In genomic region chr14:70934502-70935134, GRCh38 we compare ENCODE assay signal across 8 cellular contexts. TPM values are rescaled to one million over a fixed set of nuclear protein-coding genes. Genes with fewer than 3 reads are reported as not detected.
DNase-seq lines count a peak whose midpoint lies in the region; FAIRE-seq and TF ChIP-seq lines count a peak whose summit lies in the region.

No MANE protein-coding gene starts in this region.

- H3K27ac Mint-ChIP-seq in endothelial cell (ENCODE audit: unreplicated experiment) (no peak overlapping the region), H9 (peak overlapping the region in 1 of 3 experiments; percentile 40; a peak in 2 of 7 replicates)

- DNase-seq in AG04449 (ENCODE audit: low read depth, low spot score) (peak; percentile 31), GM19239 (ENCODE audit: insufficient read length, low spot score) (peak; percentile 25), HS-5 (ENCODE audit: low read depth) (peak; percentile 13), epithelial cell of proximal tubule (ENCODE audit: low read depth) (peak; percentile 40), endothelial cell (ENCODE audit: low spot score) (no peak), H9 (no peak), NCI-H748 (lab: John Stamatoyannopoulos, UW; ENCODE audit: unreplicated experiment) (no peak)

- H3K27me3 Mint-ChIP-seq in endothelial cell (ENCODE audit: unreplicated experiment): peaks cover 1% of the 10 kb centered on the region
- no peaks in the 10 kb centered on the region for H3K27me3 Mint-ChIP-seq in H9 (ENCODE audit: low read depth)

- POLR2A ChIA-PET in AG04449 (lab: Yijun Ruan, JAX): no interaction called here

- H3K23me2 ChIP-seq in H9 (ENCODE audit: insufficient read length, low read depth, low read length, poor library complexity, severe bottlenecking): no peaks in the 10 kb centered on the region

- H3K23ac ChIP-seq in H9 (ENCODE audit: insufficient read length, low read depth, low read length): no peak overlapping the region

- H3K36me3 Mint-ChIP-seq in endothelial cell (ENCODE audit: low read depth, unreplicated experiment) (no peaks in the 10 kb centered on the region), H9 (ENCODE audit: insufficient read depth in 1 of 3, low read depth in 3 of 3) (peaks cover 9 to 23% (median 21%) of the 10 kb centered on the region in 3 experiments; a peak in 6 of 7 replicates)

- H3K4ac ChIP-seq in H9 (ENCODE audit: low read depth, low read length): no peak overlapping the region

- H4K20me1 ChIP-seq in H9 (ENCODE audit: control insufficient read depth, insufficient read depth, insufficient read length): no peaks in the 10 kb centered on the region

- H3K4me2 ChIP-seq in H9 (ENCODE audit: insufficient read depth, insufficient read length, low read length): no peak overlapping the region

- no peak overlapping the region for H2BK20ac ChIP-seq in H9 (ENCODE audit: low read depth, low read length, poor library complexity, severe bottlenecking)

- H2AFZ ChIP-seq in H9 (ENCODE audit: low read length): no peak overlapping the region

- H2AK5ac ChIP-seq in H9 (ENCODE audit: insufficient read length, low read length): no peak overlapping the region

- H3K79me1 ChIP-seq in H9 (ENCODE audit: insufficient read depth, low read depth, low read length, poor library complexity, severe bottlenecking): no peaks in the 10 kb centered on the region

- no peak overlapping the region for H4K8ac ChIP-seq in H9 (replicated peaks; ENCODE audit: insufficient read length, low read depth, low read length)

- peak overlapping the region; percentile 55 for H3K27ac ChIP-seq in skeletal muscle tissue (ENCODE audit: low read depth, low read length)
- H3K27ac ChIP-seq in H9 (ENCODE audit: insufficient read length, low read depth, low read length): no peak overlapping the region

- no peak overlapping the region for H3K18ac ChIP-seq in H9 (ENCODE audit: insufficient read length, low read depth, low read length)

- no peak overlapping the region for H3T11ph ChIP-seq in H9 (ENCODE audit: low read length)

- H3K4me1 Mint-ChIP-seq in endothelial cell (ENCODE audit: unreplicated experiment): peaks cover 4% of the 10 kb centered on the region
- peaks cover 4 to 9% of the 10 kb centered on the region in 2 experiments for H3K4me1 Mint-ChIP-seq in H9

- H3K4me3 Mint-ChIP-seq in endothelial cell (ENCODE audit: unreplicated experiment) (no peak overlapping the region), H9 (no peak overlapping the region)

- H4K91ac ChIP-seq in H9 (ENCODE audit: insufficient read length, low read depth, low read length): no peak overlapping the region

- H3K27me3 ChIP-seq in skeletal muscle tissue (ENCODE audit: control insufficient read depth in 3 of 3, insufficient read depth in 3 of 3, low read length in 3 of 3) (no peaks in the 10 kb centered on the region), H9 (ENCODE audit: insufficient read depth, low read length) (no peaks in the 10 kb centered on the region)

- H3K4me3 ChIP-seq in AG04449 (ENCODE audit: low read depth, low read length) (no peak overlapping the region), epithelial cell of proximal tubule (ENCODE audit: low read depth, low read length) (peak overlapping the region; percentile 8), skeletal muscle tissue (ENCODE audit: low read length in 3 of 3) (no peak overlapping the region)

- H3K4me1 ChIP-seq in skeletal muscle tissue (ENCODE audit: control insufficient read depth in 3 of 3, insufficient read depth in 3 of 3, low read length in 3 of 3): peaks cover 3 to 19% (median 10%) of the 10 kb centered on the region in 3 donors
- no peaks in the 10 kb centered on the region; the same call in 1 of the 2 replicates for H3K4me1 ChIP-seq in H9 (ENCODE audit: insufficient read depth, low read length)

- no peaks in the 10 kb centered on the region for H3K36me3 ChIP-seq in skeletal muscle tissue (ENCODE audit: control insufficient read depth in 3 of 3, insufficient read depth in 3 of 3, low read length in 3 of 3)

- CTCF ChIA-PET in AG04449 (lab: Yijun Ruan, JAX): interaction anchor here (0.9 to 2.5 kb wide), 4 partner anchors 9 to 117 kb away, joined by 3 to 15 read pairs (median 8); no protein-coding TSS in a partner anchor

- peaks cover 11% of the 10 kb centered on the region; the same call in 1 of the 2 replicates for H3K79me2 ChIP-seq in H9 (ENCODE audit: insufficient read depth, low read length)

- FAIRE-seq in GM19239 (lab: Jason Lieb, UNC): peak; percentile 91

- peak overlapping the region in 1 of 3 donors; percentile 51 for H3K9ac ChIP-seq in skeletal muscle tissue (ENCODE audit: low read depth in 1 of 3, low read length in 3 of 3)
- H3K9ac ChIP-seq in H9 (ENCODE audit: extremely low read depth, insufficient read length, low read length): no peak overlapping the region

- TF ChIP-seq CTCF in AG04449 (IDR thresholded peaks at IDR 0.05; ENCODE audit: insufficient read depth, low read length, missing control alignments) (no peak), epithelial cell of proximal tubule (conservative IDR thresholded peaks at IDR 0.05; ENCODE audit: low read depth, low read length) (no peak), endothelial cell (IDR thresholded peaks at IDR 0.05; ENCODE audit: unreplicated experiment) (no peak), H9 (conservative IDR thresholded peaks at IDR 0.05) (no peak)

- H2BK12ac ChIP-seq in H9 (ENCODE audit: insufficient read length, low read depth, low read length): no peak overlapping the region

- H3K9me3 Mint-ChIP-seq in endothelial cell (ENCODE audit: unreplicated experiment) (no peaks in the 10 kb centered on the region), H9 (peaks cover 4 to 20% of the 10 kb centered on the region in 2 experiments; a peak in 4 of 5 replicates)

- 100% methylated on average over 1 of the region's 2 CpGs for WGBS in H9 (ENCODE audit: extremely low coverage, insufficient read length, low lambda C conversion rate)

- no peak overlapping the region for H2BK5ac ChIP-seq in H9 (ENCODE audit: insufficient read length, low read length)

- no peak overlapping the region for H2BK15ac ChIP-seq in H9 (ENCODE audit: low read depth, low read length)

- no peak overlapping the region for H4K5ac ChIP-seq in H9 (ENCODE audit: insufficient read length, low read depth, low read length)

- no peak overlapping the region for H3K56ac ChIP-seq in H9 (ENCODE audit: insufficient read length, low read depth, low read length)

- no peak overlapping the region for H3K14ac ChIP-seq in H9 (ENCODE audit: insufficient read depth, low read length)

- H3K9me3 ChIP-seq in skeletal muscle tissue (ENCODE audit: control insufficient read depth in 3 of 3, low read length in 3 of 3) (no peaks in the 10 kb centered on the region), H9 (ENCODE audit: control insufficient read depth, low read depth, low read length) (no peaks in the 10 kb centered on the region)

- no peak overlapping the region for H2BK120ac ChIP-seq in H9 (ENCODE audit: low read depth, low read length, poor library complexity, severe bottlenecking)

RNA-seq across cellular contexts. Expression of gene PCNX1, which starts 27.4 kb away (rescaled TPM):
- total RNA-seq in epithelial cell of proximal tubule (15.0 and 18.0 TPM in 2 replicates), skeletal muscle tissue (79.3 TPM), endothelial cell (ENCODE audit: unreplicated experiment) (68.8 TPM), H9 (2021) (48.0 and 48.6 TPM in 2 replicates)

Comparison
In these comparisons a context has a peak if more than half of its experiments do, and no peak if none do; other contexts are left out.
1. DNase-seq: peak in AG04449 (single experiment), GM19239 (single experiment), HS-5 (single experiment) and epithelial cell of proximal tubule (single experiment); none in endothelial cell (single experiment), H9 (single experiment) and NCI-H748 (single experiment).